ENCODE assay signal across 14 cellular contexts in the genomic region with DNA sequence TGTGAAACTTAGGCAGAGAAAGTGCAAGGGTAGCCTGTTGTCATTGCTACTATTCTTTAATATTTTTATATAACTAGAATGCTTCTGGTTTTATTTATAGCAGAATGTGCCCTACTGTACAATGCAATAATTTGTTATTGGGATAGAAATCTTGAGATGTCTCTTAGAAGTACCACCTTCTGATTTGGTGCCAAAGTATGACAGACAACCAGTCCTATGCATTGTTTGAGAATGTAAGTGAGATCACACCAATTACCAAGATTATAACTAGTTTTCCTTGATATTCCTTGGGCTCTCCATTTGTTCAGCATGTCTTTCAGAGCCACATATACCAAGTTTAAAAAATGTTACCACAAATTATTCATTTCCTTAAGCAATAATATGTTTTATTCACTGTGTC.
DNase-seq lines count a peak whose midpoint lies in the region; ATAC-seq and TF ChIP-seq lines count a peak whose summit lies in the region.
"Had no signal": no experiment of that assay in that cellular context is flagged by ENCODE, and none has a peak within 500 bp of the region (broad histone marks: within the 10 kb centered on the region; RNA-seq: fewer than 3 reads in every experiment).

No MANE protein-coding gene starts in this region.

- peak; percentile 13; the same call in 1 of the 2 replicates for ATAC-seq in PC-3
- ATAC-seq in HG02885 (IDR thresholded peaks at IDR 0.05; ENCODE audit: poor library complexity, unreplicated experiment) = no peak
- no peak for ATAC-seq in GM21447 (IDR thresholded peaks at IDR 0.05; ENCODE audit: unreplicated experiment)
- ATAC-seq: A549; CD8-positive, alpha-beta T cell had no signal

- H3K4me1 ChIP-seq in PC-3 (ENCODE audit: insufficient read depth, low read length) = peaks cover 25% of the 10 kb centered on the region
- H3K4me1 ChIP-seq: A549 had no signal

- peak overlapping the region; percentile 50; the same call in 1 of the 2 replicates for H3K4me2 ChIP-seq in PC-3 (ENCODE audit: low read length)
- H3K4me2 ChIP-seq: A549 had no signal

- no peak overlapping the region for H3K4me3 Mint-ChIP-seq in activated CD4-positive, alpha-beta T cell treated with anti-CD3 and anti-CD28 coated beads, Interleukin-2, amount 10 ng/mL, durations not matched to agents 24 days and 14 days
- H3K4me3 Mint-ChIP-seq: CD14-positive monocyte; CD8-positive, alpha-beta T cell had no signal

- no peak overlapping the region for H3K27ac Mint-ChIP-seq in activated CD4-positive, alpha-beta T cell treated with anti-CD3 and anti-CD28 coated beads, Interleukin-2, amount 10 ng/mL, durations not matched to agents 24 days and 14 days
- H3K27ac Mint-ChIP-seq: CD14-positive monocyte; CD8-positive, alpha-beta T cell had no signal

- H3K27me3 ChIP-seq in PC-3 (ENCODE audit: low read length) = peaks cover 8% of the 10 kb centered on the region
- H3K27me3 ChIP-seq in brain microvascular endothelial cell (replicated peaks) = no peaks in the 10 kb centered on the region

- TF ChIP-seq CTCF in PC-3 (conservative IDR thresholded peaks at IDR 0.05; ENCODE audit: low read depth, low read length) (no peak), brain microvascular endothelial cell (IDR thresholded peaks at IDR 0.05; ENCODE audit: low read depth, low read length, missing control alignments) (no peak)

- BruUV-seq in PC-3 (replicated peaks; lab: Mats Ljungman, UMichigan) = no TSS peak

- no peak overlapping the region for H3K27ac ChIP-seq in PC-3 (ENCODE audit: low read length)
- peak overlapping the region; percentile 74 for H3K27ac ChIP-seq in brain microvascular endothelial cell
- H3K27ac ChIP-seq: A549, GM23248 had no signal

- H3K4me1 Mint-ChIP-seq in activated CD4-positive, alpha-beta T cell treated with anti-CD3 and anti-CD28 coated beads, Interleukin-2, amount 10 ng/mL, durations not matched to agents 24 days and 14 days = no peaks in the 10 kb centered on the region
- H3K4me1 Mint-ChIP-seq: CD14-positive monocyte had no signal

- no peaks in the 10 kb centered on the region for H3K9me3 Mint-ChIP-seq in activated CD4-positive, alpha-beta T cell treated with anti-CD3 and anti-CD28 coated beads, Interleukin-2, amount 10 ng/mL, durations not matched to agents 24 days and 14 days

- intact Hi-C loops in PC-3 (cut with micrococcal nuclease) = no loop called here
- intact Hi-C loops in activated CD4-positive, alpha-beta T cell treated with anti-CD3 and anti-CD28 coated beads, Interleukin-2, amount 10 ng/mL, durations not matched to agents 24 days and 14 days (cut with micrococcal nuclease) = no loop called here

- no peaks in the 10 kb centered on the region for H3K27me3 Mint-ChIP-seq in activated CD4-positive, alpha-beta T cell treated with anti-CD3 and anti-CD28 coated beads, Interleukin-2, amount 10 ng/mL, durations not matched to agents 24 days and 14 days

- H3K9me3 ChIP-seq in PC-3 (ENCODE audit: low read length) = no peaks in the 10 kb centered on the region
- H3K9me3 ChIP-seq: A549 had no signal

- CTCF ChIA-PET in PC-3 (lab: Charles Lee) = no interaction called here

- H3K9me2 ChIP-seq in PC-3 (replicated peaks; ENCODE audit: low read length) = no peaks in the 10 kb centered on the region

- DNase-seq in Daoy (ENCODE audit: low read depth) (peak; percentile 27), PC-3 (no peak), brain microvascular endothelial cell (peak; percentile 43), iris pigment epithelial cell (ENCODE audit: low read depth) (peak; percentile 28), middle frontal gyrus (ENCODE audit: extremely low spot score, low spot score) (no peak)
- no peak for DNase-seq in activated CD4-positive, alpha-beta T cell treated with anti-CD3 and anti-CD28 coated beads, Interleukin-2, amount 10 ng/mL, durations not matched to agents 24 days and 14 days
- DNase-seq: CD8-positive, alpha-beta T cell; COR-L47; DND-41 had no signal

- no peak overlapping the region for H3K9ac ChIP-seq in PC-3 (ENCODE audit: low read length)
- H3K9ac ChIP-seq: GM23248 had no signal

- POLR2A ChIA-PET in PC-3 (lab: Charles Lee; ENCODE audit: unreplicated experiment) = no interaction called here

- no peaks in the 10 kb centered on the region for H3F3A ChIP-seq in PC-3 (ENCODE audit: low read length, unreplicated experiment)

- no peaks in the 10 kb centered on the region for H4K20me1 ChIP-seq in PC-3 (ENCODE audit: low read length)

- H3K36me3 Mint-ChIP-seq in activated CD4-positive, alpha-beta T cell treated with anti-CD3 and anti-CD28 coated beads, Interleukin-2, amount 10 ng/mL, durations not matched to agents 24 days and 14 days (ENCODE audit: low read depth) = no peaks in the 10 kb centered on the region
- H3K36me3 Mint-ChIP-seq: CD14-positive monocyte; CD8-positive, alpha-beta T cell had no signal

- H3K36me3 ChIP-seq in PC-3 (ENCODE audit: low read depth, low read length) = no peaks in the 10 kb centered on the region
- H3K36me3 ChIP-seq in brain microvascular endothelial cell (replicated peaks) = no peaks in the 10 kb centered on the region

- H3K79me2 ChIP-seq in PC-3 (ENCODE audit: low read length) = no peaks in the 10 kb centered on the region

- in situ Hi-C loops in brain microvascular endothelial cell (cut with HindIII; ENCODE audit: low pct_ligation_motif_present, low sequenced_read_pairs) = no loop called here

- H2AFZ ChIP-seq in PC-3 (ENCODE audit: low read length) = no peak overlapping the region
- H2AFZ ChIP-seq: GM23248 had no signal

- H3K4me3 ChIP-seq in PC-3 (ENCODE audit: low read length) (no peak overlapping the region), brain microvascular endothelial cell (ENCODE audit: low read depth, low read length) (no peak overlapping the region)
- H3K4me3 ChIP-seq: A549, GM23248 had no signal

Comparison
In these comparisons a context has a peak if more than half of its experiments do, and no peak if none do; other contexts are left out.
1. DNase-seq: peak in Daoy (single experiment), brain microvascular endothelial cell (single experiment) and iris pigment epithelial cell (single experiment); none in PC-3 (single experiment), activated CD4-positive, alpha-beta T cell treated with anti-CD3 and anti-CD28 coated beads, Interleukin-2, amount 10 ng/mL, durations not matched to agents 24 days and 14 days (single experiment) and middle frontal gyrus (single experiment).